In the genomic region with DNA sequence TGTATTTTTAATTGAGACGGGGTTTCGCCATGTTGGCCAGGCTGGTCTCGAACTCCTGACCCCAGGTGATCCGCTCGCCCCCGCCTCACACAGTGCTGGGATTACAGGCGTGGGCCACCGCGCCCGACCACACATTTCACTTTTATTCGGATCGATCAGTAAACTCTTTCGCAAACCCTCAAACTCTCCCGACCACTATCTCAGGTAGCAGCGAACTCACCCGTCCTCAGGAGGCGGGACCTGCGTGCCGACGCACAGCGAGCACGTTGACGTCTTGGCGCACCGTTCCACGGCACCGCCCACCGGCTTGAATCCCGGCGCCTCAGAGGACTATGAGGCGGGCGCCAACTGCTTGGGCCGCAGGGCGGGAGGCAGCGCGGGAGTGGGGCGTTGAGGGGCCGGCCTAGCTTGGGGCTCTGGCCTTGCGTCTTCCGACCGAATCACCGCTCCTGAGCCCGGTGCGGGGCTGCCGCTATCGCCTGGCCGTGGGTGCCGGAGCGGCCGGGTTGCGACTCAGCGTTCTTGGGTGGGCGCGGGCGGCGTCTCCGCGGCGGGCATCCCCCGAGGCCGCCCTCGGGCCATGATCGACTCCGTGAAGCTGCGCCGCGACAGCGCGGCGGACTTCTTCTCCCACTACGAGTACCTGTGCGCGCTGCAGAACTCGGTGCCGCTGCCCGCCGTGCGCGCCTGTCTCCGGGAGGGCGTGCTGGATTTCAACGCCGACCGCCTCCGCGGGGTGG, we compare ENCODE assay signal across 8 cellular contexts. TPM values are rescaled to one million over a fixed set of nuclear protein-coding genes. Genes with fewer than 3 reads are reported as not detected.
A peak's percentile ranks its signal among the peaks of the same experiment; 100 is the strongest.
DNase-seq lines count a peak whose midpoint lies in the region; ATAC-seq and TF ChIP-seq lines count a peak whose summit lies in the region.

A gene with protein sequence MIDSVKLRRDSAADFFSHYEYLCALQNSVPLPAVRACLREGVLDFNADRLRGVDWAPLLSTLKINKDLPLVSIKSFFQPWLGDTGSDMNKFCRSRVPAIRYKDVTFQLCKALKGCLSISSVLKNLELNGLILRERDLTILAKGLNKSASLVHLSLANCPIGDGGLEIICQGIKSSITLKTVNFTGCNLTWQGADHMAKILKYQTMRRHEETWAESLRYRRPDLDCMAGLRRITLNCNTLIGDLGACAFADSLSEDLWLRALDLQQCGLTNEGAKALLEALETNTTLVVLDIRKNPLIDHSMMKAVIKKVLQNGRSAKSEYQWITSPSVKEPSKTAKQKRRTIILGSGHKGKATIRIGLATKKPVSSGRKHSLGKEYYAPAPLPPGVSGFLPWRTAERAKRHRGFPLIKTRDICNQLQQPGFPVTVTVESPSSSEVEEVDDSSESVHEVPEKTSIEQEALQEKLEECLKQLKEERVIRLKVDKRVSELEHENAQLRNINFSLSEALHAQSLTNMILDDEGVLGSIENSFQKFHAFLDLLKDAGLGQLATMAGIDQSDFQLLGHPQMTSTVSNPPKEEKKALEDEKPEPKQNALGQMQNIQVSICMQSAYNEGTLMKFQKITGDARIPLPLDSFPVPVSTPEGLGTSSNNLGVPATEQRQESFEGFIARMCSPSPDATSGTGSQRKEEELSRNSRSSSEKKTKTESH (plus strand): TSS at position 305 of the 740 bp plus-strand sequence. CDS start 276 bp downstream, at position 581.

- peaks cover 15% of the 10 kb centered on the region for H3K4me1 ChIP-seq in thymus (ENCODE audit: control insufficient read depth, insufficient read depth, low read length)

- H3K4me1 Mint-ChIP-seq in activated naive CD8-positive, alpha-beta T cell treated with anti-CD3 and anti-CD28 coated beads for 36 hours, result peaks cover 24% of the 10 kb centered on the region
- peaks cover 21% of the 10 kb centered on the region for H3K4me1 Mint-ChIP-seq in osteocyte (ENCODE audit: unreplicated experiment)

- H3K27ac ChIP-seq in SU-DHL-6 (ENCODE audit: low read depth, low read length) (peak within 1 kb of the TSS; percentile 63), thymus (ENCODE audit: low read depth) (peak within 1 kb of the TSS; percentile 86)

- no peaks in the 10 kb centered on the region for H3K27me3 ChIP-seq in SU-DHL-6 (ENCODE audit: low read length)
- no peaks in the 10 kb centered on the region for H3K27me3 ChIP-seq in thymus (ENCODE audit: control insufficient read depth, insufficient read depth)

- no peak for TF ChIP-seq CTCF in SU-DHL-6 (IDR thresholded peaks at IDR 0.05; ENCODE audit: insufficient read depth, low read length, poor library complexity, severe bottlenecking)
- TF ChIP-seq CTCF in osteocyte (IDR thresholded peaks at IDR 0.05), result no peak

- peak within 1 kb of the TSS; percentile 84 for H3K9ac ChIP-seq in SU-DHL-6 (ENCODE audit: low read length)

- peak; percentile 99 for ATAC-seq in HG02610 (IDR thresholded peaks at IDR 0.05; ENCODE audit: unreplicated experiment)

- WGBS in thymus, result under 1% methylated on average over 86 of the region's 86 CpGs

- peaks cover 21% of the 10 kb centered on the region for H3K79me2 ChIP-seq in SU-DHL-6 (ENCODE audit: insufficient read depth, low read length)

- H2AFZ ChIP-seq in SU-DHL-6 (ENCODE audit: low read depth, low read length, severe bottlenecking), result peak within 1 kb of the TSS; percentile 96

- H3K27me3 Mint-ChIP-seq in activated naive CD8-positive, alpha-beta T cell treated with anti-CD3 and anti-CD28 coated beads for 36 hours, result no peaks in the 10 kb centered on the region
- H3K27me3 Mint-ChIP-seq in osteocyte (ENCODE audit: unreplicated experiment), result no peaks in the 10 kb centered on the region

- peak within 1 kb of the TSS; percentile 94 for H3K4me3 Mint-ChIP-seq in activated naive CD8-positive, alpha-beta T cell treated with anti-CD3 and anti-CD28 coated beads for 36 hours
- H3K4me3 Mint-ChIP-seq in osteocyte (ENCODE audit: unreplicated experiment), result peak within 1 kb of the TSS; percentile 92

- H3K9me3 ChIP-seq in SU-DHL-6 (ENCODE audit: insufficient read depth, low read length) (no peaks in the 10 kb centered on the region), thymus (ENCODE audit: control insufficient read depth) (no peaks in the 10 kb centered on the region)

- H3K36me3 ChIP-seq in SU-DHL-6 (ENCODE audit: low read length), result no peaks in the 10 kb centered on the region
- no peaks in the 10 kb centered on the region for H3K36me3 ChIP-seq in thymus (ENCODE audit: control insufficient read depth, insufficient read depth)

- no peaks in the 10 kb centered on the region for H3F3A ChIP-seq in SU-DHL-6 (ENCODE audit: insufficient read depth)

- intact Hi-C loops in head of caudate nucleus (cut with DNase I), result no loop called here

- H3K27ac Mint-ChIP-seq in activated naive CD8-positive, alpha-beta T cell treated with anti-CD3 and anti-CD28 coated beads for 36 hours, result peak within 1 kb of the TSS; percentile 91
- H3K27ac Mint-ChIP-seq in osteocyte (ENCODE audit: unreplicated experiment), result peak within 1 kb of the TSS; percentile 95

- peaks cover 20% of the 10 kb centered on the region for H3K36me3 Mint-ChIP-seq in activated naive CD8-positive, alpha-beta T cell treated with anti-CD3 and anti-CD28 coated beads for 36 hours
- peaks cover 5% of the 10 kb centered on the region for H3K36me3 Mint-ChIP-seq in osteocyte (ENCODE audit: unreplicated experiment)

- H3K4me2 ChIP-seq in SU-DHL-6 (ENCODE audit: low read depth, low read length, poor library complexity, severe bottlenecking), result peak within 1 kb of the TSS; percentile 95

- peak within 1 kb of the TSS; percentile 93 for H3K4me3 ChIP-seq in SU-DHL-6 (ENCODE audit: insufficient read depth, low read length, poor library complexity, severe bottlenecking)
- H3K4me3 ChIP-seq in thymus (ENCODE audit: low read length), result peak within 1 kb of the TSS; percentile 84

- no peaks in the 10 kb centered on the region for H3K9me3 Mint-ChIP-seq in activated naive CD8-positive, alpha-beta T cell treated with anti-CD3 and anti-CD28 coated beads for 36 hours
- H3K9me3 Mint-ChIP-seq in osteocyte (ENCODE audit: unreplicated experiment), result no peaks in the 10 kb centered on the region

- peak; percentile 91 for TF ChIP-seq POLR2A in GM10847 (IDR thresholded peaks at IDR 0.05; ENCODE audit: extremely low read depth, insufficient read length)

- H4K20me1 ChIP-seq in SU-DHL-6 (ENCODE audit: low read depth, low read length), result no peaks in the 10 kb centered on the region

- H3K9me2 ChIP-seq in SU-DHL-6 (replicated peaks; ENCODE audit: insufficient read depth, low read length), result no peaks in the 10 kb centered on the region

- DNase-seq in NCI-H1092 (lab: John Stamatoyannopoulos, UW), result peak; percentile 94
- peak; percentile 93 for DNase-seq in activated naive CD8-positive, alpha-beta T cell treated with anti-CD3 and anti-CD28 coated beads for 36 hours
- DNase-seq in head of caudate nucleus, result peak; percentile 79 to 96 (median 91)
- DNase-seq in osteocyte (ENCODE audit: extremely low spot score, unreplicated experiment), result peak; percentile 96

RNA-seq across cellular contexts. Expression of the gene that starts here (rescaled TPM):
- 10 to 100 TPM; 41.1 to 41.8 TPM for total RNA-seq in activated naive CD8-positive, alpha-beta T cell treated with anti-CD3 and anti-CD28 coated beads for 36 hours
- 13.9 and 15.8 TPM in 2 replicates for total RNA-seq in osteocyte
- 22.8 TPM for polyA plus RNA-seq in thymus

Comparison
In these comparisons a context has a peak if more than half of its experiments do, and no peak if none do; other contexts are left out.
1. Peak in every context shown above with its lines: DNase-seq, ATAC-seq, H3K4me3 ChIP-seq and H3K27ac ChIP-seq.